In genomic region chr5:65047948-65048690, GRCh38 we compare ENCODE assay signal across 18 cellular contexts.
DNase-seq lines count a peak whose midpoint lies in the region; ATAC-seq, FAIRE-seq and TF ChIP-seq lines count a peak whose summit lies in the region.
"Had no signal": no experiment of that assay in that cellular context is flagged by ENCODE, and none has a peak within 500 bp of the region (broad histone marks: within the 10 kb centered on the region; RNA-seq: fewer than 3 reads in every experiment).

No MANE protein-coding gene starts in this region.

- no peak for TF ChIP-seq POLR2A in GM12892 (IDR thresholded peaks at IDR 0.05; ENCODE audit: low read depth, low read length)

- peaks cover 11% of the 10 kb centered on the region for H3K4me1 ChIP-seq in Loucy (ENCODE audit: insufficient read depth, low read length, poor library complexity, severe bottlenecking)

- no peak overlapping the region for H3K4me2 ChIP-seq in Loucy (ENCODE audit: low read depth, low read length, poor library complexity, severe bottlenecking)

- ATAC-seq in GM19372 (IDR thresholded peaks at IDR 0.05; ENCODE audit: low read depth, unreplicated experiment) (peak; percentile 39), HG02840 (IDR thresholded peaks at IDR 0.05; ENCODE audit: low FRiP score, unreplicated experiment) (peak; percentile 38), HG03565 (IDR thresholded peaks at IDR 0.05; ENCODE audit: unreplicated experiment) (no peak)
- ATAC-seq: esophagus mucosa had no signal

- DNase-seq in GM12892 (ENCODE audit: insufficient read length) = no peak
- DNase-seq in ureter (ENCODE audit: low spot score) = no peak
- DNase-seq in cerebellar nuclear complex (lab: John Stamatoyannopoulos, UW) = no peak
- DNase-seq in AG08396 (ENCODE audit: low spot score) = no peak
- DNase-seq: activated CD4-positive, alpha-beta T cell treated with anti-CD3 and anti-CD28 coated beads, Interleukin-2, amount 50 U/mL, for 1 hour; activated naive CD4-positive, alpha-beta T cell treated with anti-CD3 and anti-CD28 coated beads for 36 hours; AML-193; central memory CD4-positive, alpha-beta T cell; EL; NCI-H1048; NCI-H526; stimulated activated CD4-positive, alpha-beta T cell treated with anti-CD3 and anti-CD28 coated beads, Interleukin-4, amount 100 ng/mL, for 4 hours; SW 1271 had no signal

- no peaks in the 10 kb centered on the region for H3K79me2 ChIP-seq in Loucy (ENCODE audit: insufficient read depth, low read length)

- H3K9me3 ChIP-seq in Loucy (ENCODE audit: insufficient read depth, low read depth, low read length) = no peaks in the 10 kb centered on the region

- no peaks in the 10 kb centered on the region for H3F3A ChIP-seq in Loucy (ENCODE audit: low read depth)

- no peak for TF ChIP-seq CTCF in Loucy (conservative IDR thresholded peaks at IDR 0.05; ENCODE audit: low read length)

- H3K9me2 ChIP-seq in Loucy (replicated peaks; ENCODE audit: low read depth, low read length) = no peaks in the 10 kb centered on the region

- H3K4me3 ChIP-seq in Loucy (ENCODE audit: low read length, poor library complexity, severe bottlenecking) = no peak overlapping the region

- no peaks in the 10 kb centered on the region for H3K36me3 ChIP-seq in Loucy (ENCODE audit: insufficient read depth, low read length)

- H2AFZ ChIP-seq in Loucy (ENCODE audit: low read length) = 0 out of 2 replicates have a peak overlapping the region, but pooled peaks have one; percentile 59

- H4K20me1 ChIP-seq in Loucy (ENCODE audit: insufficient read depth, low read length, poor library complexity, severe bottlenecking) = no peaks in the 10 kb centered on the region

- FAIRE-seq in GM12892 (lab: Jason Lieb, UNC) = peak; percentile 87

- H3K9ac ChIP-seq in Loucy (ENCODE audit: low read depth, low read length, poor library complexity, severe bottlenecking) = no peak overlapping the region

- H3K27me3 ChIP-seq in Loucy (ENCODE audit: insufficient read depth, low read length, poor library complexity, severe bottlenecking) = no peaks in the 10 kb centered on the region
